ENCODE assay signal across 1 cellular context in genomic region chr12:2753536-2753935, GRCh38.
TF ChIP-seq lines count a peak whose summit lies in the region.

No MANE protein-coding gene starts in this region.

TF ChIP-seq in GM23338, 12 proteins besides CTCF, POLR2A, EP300 and RAD21:
- TF ChIP-seq, protein P1, sequence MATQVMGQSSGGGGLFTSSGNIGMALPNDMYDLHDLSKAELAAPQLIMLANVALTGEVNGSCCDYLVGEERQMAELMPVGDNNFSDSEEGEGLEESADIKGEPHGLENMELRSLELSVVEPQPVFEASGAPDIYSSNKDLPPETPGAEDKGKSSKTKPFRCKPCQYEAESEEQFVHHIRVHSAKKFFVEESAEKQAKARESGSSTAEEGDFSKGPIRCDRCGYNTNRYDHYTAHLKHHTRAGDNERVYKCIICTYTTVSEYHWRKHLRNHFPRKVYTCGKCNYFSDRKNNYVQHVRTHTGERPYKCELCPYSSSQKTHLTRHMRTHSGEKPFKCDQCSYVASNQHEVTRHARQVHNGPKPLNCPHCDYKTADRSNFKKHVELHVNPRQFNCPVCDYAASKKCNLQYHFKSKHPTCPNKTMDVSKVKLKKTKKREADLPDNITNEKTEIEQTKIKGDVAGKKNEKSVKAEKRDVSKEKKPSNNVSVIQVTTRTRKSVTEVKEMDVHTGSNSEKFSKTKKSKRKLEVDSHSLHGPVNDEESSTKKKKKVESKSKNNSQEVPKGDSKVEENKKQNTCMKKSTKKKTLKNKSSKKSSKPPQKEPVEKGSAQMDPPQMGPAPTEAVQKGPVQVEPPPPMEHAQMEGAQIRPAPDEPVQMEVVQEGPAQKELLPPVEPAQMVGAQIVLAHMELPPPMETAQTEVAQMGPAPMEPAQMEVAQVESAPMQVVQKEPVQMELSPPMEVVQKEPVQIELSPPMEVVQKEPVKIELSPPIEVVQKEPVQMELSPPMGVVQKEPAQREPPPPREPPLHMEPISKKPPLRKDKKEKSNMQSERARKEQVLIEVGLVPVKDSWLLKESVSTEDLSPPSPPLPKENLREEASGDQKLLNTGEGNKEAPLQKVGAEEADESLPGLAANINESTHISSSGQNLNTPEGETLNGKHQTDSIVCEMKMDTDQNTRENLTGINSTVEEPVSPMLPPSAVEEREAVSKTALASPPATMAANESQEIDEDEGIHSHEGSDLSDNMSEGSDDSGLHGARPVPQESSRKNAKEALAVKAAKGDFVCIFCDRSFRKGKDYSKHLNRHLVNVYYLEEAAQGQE (IDR thresholded peaks at IDR 0.05; ENCODE audit: unreplicated experiment), result peak; percentile 28
- TF ChIP-seq, protein P2, sequence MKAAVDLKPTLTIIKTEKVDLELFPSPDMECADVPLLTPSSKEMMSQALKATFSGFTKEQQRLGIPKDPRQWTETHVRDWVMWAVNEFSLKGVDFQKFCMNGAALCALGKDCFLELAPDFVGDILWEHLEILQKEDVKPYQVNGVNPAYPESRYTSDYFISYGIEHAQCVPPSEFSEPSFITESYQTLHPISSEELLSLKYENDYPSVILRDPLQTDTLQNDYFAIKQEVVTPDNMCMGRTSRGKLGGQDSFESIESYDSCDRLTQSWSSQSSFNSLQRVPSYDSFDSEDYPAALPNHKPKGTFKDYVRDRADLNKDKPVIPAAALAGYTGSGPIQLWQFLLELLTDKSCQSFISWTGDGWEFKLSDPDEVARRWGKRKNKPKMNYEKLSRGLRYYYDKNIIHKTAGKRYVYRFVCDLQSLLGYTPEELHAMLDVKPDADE (IDR thresholded peaks at IDR 0.05), result no peak
